In genomic region chr16:70544548-70544947, GRCh38 we compare ENCODE assay signal across 28 cellular contexts.
"Had no signal": no experiment of that assay in that cellular context is flagged by ENCODE, and none has a peak within 500 bp of the region (broad histone marks: within the 10 kb centered on the region; RNA-seq: fewer than 3 reads in every experiment).

No MANE protein-coding gene starts in this region.

- ATAC-seq: foreskin keratinocyte; gastroesophageal sphincter; heart left ventricle; left lobe of liver; mucosa of descending colon; natural killer cell treated with Interleukin-12 subunit alpha and Interleukin-12 subunit beta and Interleukin-15 and Interleukin-18, amount 100 ng/mL, for 72 hours; sciatic nerve; stimulated activated effector memory CD8-positive, alpha-beta T cell treated with anti-CD3 and anti-CD28 coated beads, Interleukin-12 subunit alpha, Interleukin-12 subunit beta, amount 100 ng/mL, for 72 hours had no signal

- H3K9ac ChIP-seq: parathyroid adenoma had no signal

- H3K36me3 ChIP-seq: uterus had no signal

- H3K4me3 ChIP-seq: colonic mucosa, esophagus muscularis mucosa, gastroesophageal sphincter, heart left ventricle, hepatocyte, lung, mucosa of descending colon, smooth muscle cell, stomach, testis, tibial artery, upper lobe of left lung, uterus had no signal

- H3K27ac ChIP-seq: colonic mucosa, esophagus muscularis mucosa, foreskin keratinocyte, gastroesophageal sphincter, heart left ventricle, hepatocyte, parathyroid adenoma, stomach, testis, tibial artery, upper lobe of left lung, uterus had no signal

- FAIRE-seq: endothelial cell of umbilical vein, kidney had no signal

- H2AFZ ChIP-seq: hepatocyte, parathyroid adenoma had no signal

- H3K27me3 ChIP-seq: colonic mucosa, esophagus muscularis mucosa, foreskin keratinocyte, gastroesophageal sphincter, heart left ventricle, hepatocyte, stomach, testis, tibial artery, upper lobe of left lung, uterus had no signal

- H3K4me2 ChIP-seq: hepatocyte, smooth muscle cell had no signal

- H3K9me3 ChIP-seq: colonic mucosa, esophagus muscularis mucosa, gastroesophageal sphincter, heart left ventricle, mucosa of descending colon, stomach, testis, tibial artery, upper lobe of left lung, uterus had no signal

- DNase-seq: colonic mucosa; effector CD8-positive, alpha-beta T cell; foreskin keratinocyte; heart left ventricle; kidney; mesenchymal stem cell; mucosa of descending colon; naive B cell; stimulated activated CD4-positive, alpha-beta T cell treated with anti-CD3 and anti-CD28 coated beads, Interleukin-12 subunit alpha, Interleukin-12 subunit beta, amount 100 ng/mL, for 4 hours; stimulated activated CD4-positive, alpha-beta T cell treated with anti-CD3 and anti-CD28 coated beads, Interleukin-2, amount 100 ng/mL, for 24 hours; stimulated activated CD4-positive, alpha-beta T cell treated with anti-CD3 and anti-CD28 coated beads, Interleukin-4, amount 100 ng/mL, for 24 hours; stimulated activated naive CD4-positive, alpha-beta T cell treated with Interleukin-2 at 50 U/mL for 16 hours; stomach; testis; tibial artery; upper lobe of left lung; uterus had no signal

- H3K4me1 ChIP-seq: colonic mucosa, foreskin keratinocyte, gastroesophageal sphincter, parathyroid adenoma, testis, tibial artery, uterus had no signal
